ENCODE assay signal across 20 cellular contexts in the genomic region with DNA sequence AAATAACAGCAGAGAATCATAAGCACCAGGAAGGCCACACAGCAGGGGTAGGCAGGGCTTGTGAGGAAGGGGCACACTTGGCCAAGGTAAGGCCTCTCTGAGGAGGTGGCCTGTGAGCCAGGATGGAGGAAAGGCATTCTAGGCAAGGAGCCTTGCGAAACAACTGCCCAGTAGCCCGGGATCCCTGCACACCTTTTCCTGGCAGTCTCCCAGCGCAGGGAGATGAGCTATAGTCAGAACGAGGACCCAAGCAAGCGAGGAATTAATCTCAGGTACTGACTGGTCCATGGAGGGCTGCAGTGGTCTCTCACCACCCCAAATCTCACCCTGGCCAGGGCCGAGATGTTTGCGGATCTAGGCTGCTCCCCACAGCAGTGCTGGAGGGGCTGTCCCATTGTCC. TPM values are rescaled to one million over a fixed set of nuclear protein-coding genes. Genes with fewer than 3 reads are reported as not detected.
DNase-seq lines count a peak whose midpoint lies in the region; ATAC-seq, FAIRE-seq and TF ChIP-seq lines count a peak whose summit lies in the region.
"Had no signal": no experiment of that assay in that cellular context is flagged by ENCODE, and none has a peak within 500 bp of the region (broad histone marks: within the 10 kb centered on the region; RNA-seq: fewer than 3 reads in every experiment).

No MANE protein-coding gene starts in this region.

- H3K4me1 ChIP-seq in GM23338 (ENCODE audit: insufficient read depth) (peaks cover under 1% of the 10 kb centered on the region), IMR-90 (ENCODE audit: control insufficient read depth, insufficient read depth, low read length) (peaks cover 17% of the 10 kb centered on the region)

- no TSS peak for BruUV-seq in IMR-90 (replicated peaks; lab: Mats Ljungman, UMichigan)

- TF ChIP-seq CTCF in GM23338 (conservative IDR thresholded peaks at IDR 0.05; ENCODE audit: low read depth in 2 of 2) (no peak), IMR-90 (conservative IDR thresholded peaks at IDR 0.05; ENCODE audit: low read depth, low read length) (no peak), nephron (IDR thresholded peaks at IDR 0.05; ENCODE audit: unreplicated experiment in 3 of 3) (no peak)

- H3K27ac ChIP-seq in GM23338 (ENCODE audit: low read depth), result no peak overlapping the region
- H3K27ac ChIP-seq in IMR-90 (ENCODE audit: insufficient read depth, low read length), result no peak overlapping the region
- H3K27ac ChIP-seq: GM23248, HL-60 had no signal

- no peaks in the 10 kb centered on the region for H3F3A ChIP-seq in GM23338 (replicated peaks; ENCODE audit: low read depth)

- peak overlapping the region; percentile 79; the same call in 1 of the 2 replicates for H3K18ac ChIP-seq in IMR-90 (ENCODE audit: low read depth, low read length)

- H4K20me1 ChIP-seq in GM23338 (replicated peaks; ENCODE audit: insufficient read depth) (no peaks in the 10 kb centered on the region), IMR-90 (ENCODE audit: insufficient read depth, low read length) (no peaks in the 10 kb centered on the region)

- peak overlapping the region in 1 of 2 experiments; percentile 87; a peak in 2 of 4 replicates for H4K8ac ChIP-seq in IMR-90 (ENCODE audit: low read depth in 2 of 2, low read length in 2 of 2)

- no peaks in the 10 kb centered on the region for H3K79me2 ChIP-seq in GM23338 (replicated peaks; ENCODE audit: insufficient read depth)

- H3K27ac Mint-ChIP-seq in GM23338 (no peak overlapping the region), nephron (peak overlapping the region in 2 of 3 experiments; percentile 1 to 12)
- H3K27ac Mint-ChIP-seq: B cell; CD4-positive, alpha-beta T cell; H9; IgD-negative memory B cell had no signal

- no peak overlapping the region for H3K56ac ChIP-seq in IMR-90 (ENCODE audit: extremely low read depth, insufficient read depth, low read length)

- H3K4me1 Mint-ChIP-seq in GM23338, result peaks cover 15% of the 10 kb centered on the region
- H3K4me1 Mint-ChIP-seq in nephron, result peaks cover 44% of the 10 kb centered on the region

- no peak overlapping the region for H3K4me3 Mint-ChIP-seq in GM23338
- no peak overlapping the region for H3K4me3 Mint-ChIP-seq in nephron
- H3K4me3 Mint-ChIP-seq: B cell; CD4-positive, alpha-beta T cell; H9 had no signal

- no peak for ATAC-seq in GM23338
- ATAC-seq in IMR-90 (ENCODE audit: low read depth), result no peak

- peaks cover 0 to 17% of the 10 kb centered on the region in 2 experiments; a peak in 2 of 4 replicates for H3K79me1 ChIP-seq in IMR-90 (ENCODE audit: low read depth in 1 of 2, low read length in 2 of 2)

- no peak overlapping the region for H3K9ac ChIP-seq in IMR-90 (ENCODE audit: low read depth, low read length)
- H3K9ac ChIP-seq: GM23248 had no signal

- peaks cover 1% of the 10 kb centered on the region; the same call in 1 of the 2 replicates for H3K9me2 ChIP-seq in GM23338 (ENCODE audit: insufficient read depth)

- H3K4ac ChIP-seq in IMR-90 (ENCODE audit: low read depth, low read length), result peak overlapping the region; percentile 90

- FAIRE-seq in urothelium cell line (lab: Jason Lieb, UNC), result no peak
- FAIRE-seq: A204.1, G401.6, GM12891 had no signal

- H2BK5ac ChIP-seq in IMR-90 (ENCODE audit: low read depth, low read length, poor library complexity, severe bottlenecking), result no peak overlapping the region

- peak overlapping the region; percentile 59 for H3K14ac ChIP-seq in IMR-90 (replicated peaks; ENCODE audit: low read depth, low read length)

- H3K9me3 Mint-ChIP-seq in GM23338, result no peaks in the 10 kb centered on the region
- no peaks in the 10 kb centered on the region for H3K9me3 Mint-ChIP-seq in nephron
- H3K9me3 Mint-ChIP-seq: CD4-positive, alpha-beta T cell; H9 had no signal

- no peak overlapping the region for H3K4me3 ChIP-seq in GM23338
- H3K4me3 ChIP-seq in IMR-90 (ENCODE audit: insufficient read depth, low read depth, low read length), result no peak overlapping the region
- H3K4me3 ChIP-seq: GM23248 had no signal

- H3K36me3 Mint-ChIP-seq in GM23338 (ENCODE audit: low read depth) (no peaks in the 10 kb centered on the region), nephron (ENCODE audit: low read depth) (no peaks in the 10 kb centered on the region)

- H2AFZ ChIP-seq in GM23338, result peak overlapping the region; percentile 83
- peak overlapping the region; percentile 52 for H2AFZ ChIP-seq in IMR-90 (replicated peaks; ENCODE audit: low read length, poor library complexity)
- H2AFZ ChIP-seq: GM23248 had no signal

- peaks cover 15% of the 10 kb centered on the region for H3K9me1 ChIP-seq in IMR-90 (ENCODE audit: insufficient read depth, low read length)

- H3K36me3 ChIP-seq in GM23338 (ENCODE audit: insufficient read depth) (no peaks in the 10 kb centered on the region), IMR-90 (ENCODE audit: control insufficient read depth, insufficient read depth, low read length) (no peaks in the 10 kb centered on the region)

- DNase-seq in GM23338 (ENCODE audit: low spot score) (no peak), IMR-90 (no peak), islet precursor cell (peak; percentile 42), urothelium cell line (ENCODE audit: low spot score) (no peak), DMS79 (lab: John Stamatoyannopoulos, UW) (no peak), NCI-H2081 treated with DMSO at 0.1 percent for 48 hours (lab: John Stamatoyannopoulos, UW) (no peak)
- DNase-seq: C1 segment of cervical spinal cord; Calu3; CD4-positive, alpha-beta T cell; DMS79 treated with DMSO at 0.1 percent for 48 hours; EL; GM23248; H9 had no signal

- H2AK5ac ChIP-seq in IMR-90 (ENCODE audit: low read depth, low read length), result peak overlapping the region; percentile 94

- in situ Hi-C loops in IMR-90 (cut with MboI; ENCODE audit: low sequenced_read_pairs), result no loop called here

- WGBS in IMR-90 (ENCODE audit: extremely low coverage in 2 of 2, insufficient read length in 1 of 2), 2 experiments, result no CpG with 5 or more reads among the region's 7 CpGs

- no peak overlapping the region; the same call in 1 of the 2 replicates for H4K5ac ChIP-seq in IMR-90 (ENCODE audit: low read depth, low read length)

- dilution Hi-C loops in IMR-90 (cut with HindIII; ENCODE audit: low sequenced_read_pairs, unreplicated experiment), result no loop called here

- CTCF ChIA-PET in IMR-90 (lab: Yijun Ruan, JAX), result no interaction called here

- TF ChIP-seq RAD21 in IMR-90 (IDR thresholded peaks at IDR 0.05; ENCODE audit: low read length), result no peak

- H2BK15ac ChIP-seq in IMR-90 (ENCODE audit: low read depth, low read length), result peak overlapping the region; percentile 88

- no peak overlapping the region for H3K23ac ChIP-seq in IMR-90 (ENCODE audit: low read depth, low read length)

- peak overlapping the region; percentile 67 for H2AK9ac ChIP-seq in IMR-90 (replicated peaks; ENCODE audit: low read depth, low read length, poor library complexity)

- no peaks in the 10 kb centered on the region for H3K27me3 ChIP-seq in GM23338 (ENCODE audit: insufficient read depth)
- no peaks in the 10 kb centered on the region for H3K27me3 ChIP-seq in IMR-90 (ENCODE audit: control insufficient read depth, insufficient read depth, low read length)

- no peak for TF ChIP-seq POLR2A in IMR-90 (IDR thresholded peaks at IDR 0.05; ENCODE audit: low read depth, low read length)

- intact Hi-C loops in IMR-90 (cut with micrococcal nuclease), result no loop called here

- peak overlapping the region; percentile 86 for H4K91ac ChIP-seq in IMR-90 (ENCODE audit: insufficient read depth, low read depth, low read length)

- peak overlapping the region; percentile 95 for H2BK20ac ChIP-seq in IMR-90 (ENCODE audit: low read depth, low read length)

- peak overlapping the region; percentile 90 for H2BK120ac ChIP-seq in IMR-90 (ENCODE audit: low read depth, low read length)

- H3K9me3 ChIP-seq in IMR-90 (ENCODE audit: control insufficient read depth, insufficient read depth, low read length), result no peaks in the 10 kb centered on the region

- POLR2A ChIA-PET in IMR-90 (lab: Charles Lee; ENCODE audit: unreplicated experiment), result no interaction called here

- H3K4me2 ChIP-seq in GM23338 (no peak overlapping the region), IMR-90 (ENCODE audit: low read depth, low read length) (no peak overlapping the region)

- H3K27me3 Mint-ChIP-seq in GM23338 (ENCODE audit: insufficient read depth, low read depth, poor library complexity) (peaks cover 11% of the 10 kb centered on the region), nephron (ENCODE audit: low read depth) (peaks cover 7% of the 10 kb centered on the region)
- H3K27me3 Mint-ChIP-seq: CD4-positive, alpha-beta T cell had no signal

TF ChIP-seq in IMR-90, 13 proteins besides CTCF, POLR2A, EP300 and RAD21:
- TF ChIP-seq RCOR1 (IDR thresholded peaks at IDR 0.05; ENCODE audit: insufficient replicate concordance, low read length) (no peak), CEBPB (IDR thresholded peaks at IDR 0.05; ENCODE audit: low read depth, low read length) (0 out of 2 replicates have a peak, but pooled peaks have one; percentile 8)

RNA-seq across cellular contexts. Expression of a gene that starts 43.7 kb away (rescaled TPM):
- 401 and 483 TPM in 2 replicates for total RNA-seq in GM23338 (2014; rRNA removed; shearing (Covaris generic))
- polyA plus RNA-seq in GM23338 (2016; fragmentation: Nextera tagmentation; extraction: Ambion mirVana) (912 and 979 TPM in 2 replicates), IMR-90 (2012; rRNA removed) (774 and 970 TPM in 2 replicates)
- total RNA-seq in IMR-90 (2012; rRNA removed), result 290 and 1,344 TPM in 2 replicates
- 56.0 and 99.9 TPM in 2 replicates for polyA plus RNA-seq in IMR-90 (2012; cell fraction: cytosol; rRNA removed)
- 20.2 and 214 TPM in 2 replicates for polyA plus RNA-seq in IMR-90 (2012; cell fraction: nucleus; rRNA removed; ENCODE audit: low replicate concordance)
